Comparison of ENCODE assay signal across 7 cellular contexts in genomic region chr3:84918592-84918991, GRCh38. TPM values are rescaled to one million over a fixed set of nuclear protein-coding genes. Genes with fewer than 3 reads are reported as not detected.
"Had no signal": no experiment of that assay in that cellular context is flagged by ENCODE, and none has a peak within 500 bp of the region (broad histone marks: within the 10 kb centered on the region; RNA-seq: fewer than 3 reads in every experiment).

No MANE protein-coding gene starts in this region.

RNA-seq across cellular contexts. Expression of gene CADM2, which starts 40.2 kb away (rescaled TPM):
- total RNA-seq: activated B cell treated with CpG ODN at 0.5 μM for 24 hours; activated CD4-positive, alpha-beta memory T cell treated with anti-CD3 and anti-CD28 coated beads for 36 hours; activated CD4-positive, alpha-beta memory T cell treated with anti-CD3 and anti-CD28 coated beads, Interleukin-2, amount 10 ng/mL, durations not matched to agents 7 days and 5 days; activated CD4-positive, alpha-beta T cell treated with anti-CD3 and anti-CD28 coated beads, Interleukin-2, amount 10 ng/mL, durations not matched to agents 24 days and 14 days; activated CD4-positive, alpha-beta T cell treated with anti-CD3 and anti-CD28 coated beads, Interleukin-2, amount 10 ng/mL, durations not matched to agents 7 days and 5 days; T-helper 1 cell treated with Interleukin-12 subunit alpha and Interleukin-12 subunit beta and Interleukin-4 antibody, amounts not matched to agents 30 ng/mL and 1 ng/mL, for 36 hours; T-helper 2 cell treated with Interferon-gamma antibody and Interleukin-4, amounts not matched to agents 100 ng/mL and 5 ng/mL, for 36 hours had no signal
